In genomic region chr1:184759097-184759496, GRCh38 we compare ENCODE assay signal across 1 cellular context.
TF ChIP-seq lines count a peak whose summit lies in the region.

No MANE protein-coding gene starts in this region.

TF ChIP-seq in HepG2, 621 proteins besides CTCF, POLR2A, EP300 and RAD21 (continued from another document):
- TF ChIP-seq THRA (CRISPR knock-in tag; IDR thresholded peaks at IDR 0.05; ENCODE audit: borderline replicate concordance) (no peak), ARNT2 (CRISPR knock-in tag; IDR thresholded peaks at IDR 0.05; ENCODE audit: low read depth) (no peak), ZEB1 (IDR thresholded peaks at IDR 0.05; ENCODE audit: insufficient replicate concordance, low read depth) (no peak), ZNF652 (CRISPR knock-in tag; IDR thresholded peaks at IDR 0.05; ENCODE audit: borderline replicate concordance, low read depth) (peak; percentile 59; the same call in 1 of the 2 replicates), SMARCE1 (IDR thresholded peaks at IDR 0.05; ENCODE audit: borderline replicate concordance) (no peak), ZNF547 (CRISPR knock-in tag; IDR thresholded peaks at IDR 0.05) (no peak), ZUFSP (CRISPR knock-in tag; IDR thresholded peaks at IDR 0.05; ENCODE audit: borderline replicate concordance) (no peak), SAP130 (CRISPR knock-in tag; IDR thresholded peaks at IDR 0.05; ENCODE audit: low read depth) (peak; percentile 37; the same call in 1 of the 2 replicates), PPARG (CRISPR knock-in tag; conservative IDR thresholded peaks at IDR 0.05) (peak; percentile 59; the same call in 1 of the 2 replicates), ZNF788 (CRISPR knock-in tag; IDR thresholded peaks at IDR 0.05; ENCODE audit: borderline replicate concordance) (no peak), KAT8 (CRISPR knock-in tag; IDR thresholded peaks at IDR 0.05) (no peak), ZNF326 (CRISPR knock-in tag; IDR thresholded peaks at IDR 0.05; ENCODE audit: borderline replicate concordance) (no peak), FOXA1 (IDR thresholded peaks at IDR 0.05) (no peak), FOXA1 (CRISPR knock-in tag; IDR thresholded peaks at IDR 0.05) (peak; percentile 76), PBX3 (CRISPR knock-in tag; IDR thresholded peaks at IDR 0.05; ENCODE audit: borderline replicate concordance) (no peak)
- TF ChIP-seq, protein P1, sequence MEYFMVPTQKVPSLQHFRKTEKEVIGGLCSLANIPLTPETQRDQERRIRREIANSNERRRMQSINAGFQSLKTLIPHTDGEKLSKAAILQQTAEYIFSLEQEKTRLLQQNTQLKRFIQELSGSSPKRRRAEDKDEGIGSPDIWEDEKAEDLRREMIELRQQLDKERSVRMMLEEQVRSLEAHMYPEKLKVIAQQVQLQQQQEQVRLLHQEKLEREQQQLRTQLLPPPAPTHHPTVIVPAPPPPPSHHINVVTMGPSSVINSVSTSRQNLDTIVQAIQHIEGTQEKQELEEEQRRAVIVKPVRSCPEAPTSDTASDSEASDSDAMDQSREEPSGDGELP (IDR thresholded peaks at IDR 0.05; ENCODE audit: borderline replicate concordance, low read depth): no peak
